8 cellular contexts compared by ENCODE assay signal in the genomic region with DNA sequence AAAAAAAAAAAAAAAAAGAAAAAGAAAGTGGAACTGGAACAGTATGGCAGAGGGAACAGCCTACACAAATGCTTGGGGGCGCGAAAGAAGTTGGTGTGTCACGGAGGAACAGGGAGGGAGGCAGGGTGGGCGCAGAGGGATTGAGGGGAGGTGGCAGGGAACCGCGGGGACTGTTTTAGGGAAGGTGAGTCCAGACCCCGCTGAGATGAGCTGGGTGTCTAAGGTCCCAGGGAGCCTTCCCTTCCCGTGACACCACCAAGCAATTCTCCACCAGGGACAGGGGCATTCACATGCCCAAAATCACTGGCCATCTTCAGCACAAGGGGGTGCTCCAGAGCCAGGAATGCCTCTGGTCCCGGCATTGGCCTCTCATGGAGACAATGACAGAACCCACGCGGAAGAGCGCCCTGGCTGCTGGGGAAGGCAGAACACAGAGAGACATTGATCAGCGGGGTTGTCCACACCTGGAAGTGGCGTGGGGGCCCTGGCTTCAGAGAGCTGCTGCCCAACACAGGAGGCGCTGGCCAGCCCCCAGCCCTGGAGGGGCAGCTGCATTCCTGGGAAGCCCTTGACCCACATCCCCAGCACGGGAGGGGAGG. TPM values are rescaled to one million over a fixed set of nuclear protein-coding genes. Genes with fewer than 3 reads are reported as not detected.
DNase-seq lines count a peak whose midpoint lies in the region; ATAC-seq and TF ChIP-seq lines count a peak whose summit lies in the region.

No MANE protein-coding gene starts in this region.

- no peaks in the 10 kb centered on the region; a peak in 1 of 22 replicates for H3K9me3 ChIP-seq in BLaER1 treated with 17β-estradiol and CSF1 and Interleukin-3, amounts not matched to agents 10 nM and 100 nM (replicated peaks in 1 of 11)
- H3K9me3 ChIP-seq in left ventricle myocardium inferior (replicated peaks) = no peaks in the 10 kb centered on the region

- ATAC-seq in HG02623 (IDR thresholded peaks at IDR 0.05; ENCODE audit: unreplicated experiment) = no peak
- ATAC-seq in GM21576 (IDR thresholded peaks at IDR 0.05; ENCODE audit: unreplicated experiment) = no peak

- H3K36me3 ChIP-seq in BLaER1 treated with 17β-estradiol and CSF1 and Interleukin-3, amounts not matched to agents 10 nM and 100 nM = peaks cover 45 to 62% (median 56%) of the 10 kb centered on the region in 11 experiments
- peaks cover 26% of the 10 kb centered on the region for H3K36me3 ChIP-seq in left ventricle myocardium inferior

- H3K9ac ChIP-seq in BLaER1 treated with 17β-estradiol and CSF1 and Interleukin-3, amounts not matched to agents 10 nM and 100 nM = peak overlapping the region in 4 of 11 experiments; percentile 22 to 46 (median 32); a peak in 3 of 22 replicates

- in situ Hi-C loops in GM13976 (cut with MboI; ENCODE audit: low sequenced_read_pairs, unreplicated experiment) = no loop called here

- H3K4me1 ChIP-seq in BLaER1 treated with 17β-estradiol and CSF1 and Interleukin-3, amounts not matched to agents 10 nM and 100 nM = peaks cover 45 to 84% (median 77%) of the 10 kb centered on the region in 10 experiments
- peaks cover 61% of the 10 kb centered on the region for H3K4me1 ChIP-seq in left ventricle myocardium inferior

- peak overlapping the region in 5 of 11 experiments; percentile 18 to 100 (median 26); a peak in 6 of 22 replicates for H3K27ac ChIP-seq in BLaER1 treated with 17β-estradiol and CSF1 and Interleukin-3, amounts not matched to agents 10 nM and 100 nM
- H3K27ac ChIP-seq in left ventricle myocardium inferior (replicated peaks) = peak overlapping the region; percentile 56

- peak; percentile 49 for TF ChIP-seq CTCF in GM13976 (IDR thresholded peaks at IDR 0.05; ENCODE audit: borderline replicate concordance, control extremely low read depth, extremely low read depth, insufficient read depth, missing control alignments)
- TF ChIP-seq CTCF in left ventricle myocardium inferior (IDR thresholded peaks at IDR 0.05; ENCODE audit: borderline replicate concordance) = peak; percentile 66

- peak overlapping the region; percentile 27 to 100 (median 72) for H3K4me2 ChIP-seq in BLaER1 treated with 17β-estradiol and CSF1 and Interleukin-3, amounts not matched to agents 10 nM and 100 nM

- no peaks in the 10 kb centered on the region for H3K27me3 ChIP-seq in BLaER1 treated with 17β-estradiol and CSF1 and Interleukin-3, amounts not matched to agents 10 nM and 100 nM
- H3K27me3 ChIP-seq in left ventricle myocardium inferior (ENCODE audit: low read depth) = no peaks in the 10 kb centered on the region

- DNase-seq in GM13976 (ENCODE audit: low spot score) (peak; percentile 68), NOMO-1 treated with DMSO at 0.1 percent for 48 hours (lab: John Stamatoyannopoulos, UW; ENCODE audit: unreplicated experiment) (peak; percentile 70), amygdala (lab: John Stamatoyannopoulos, UW) (peak in 48 of 56 donors; percentile 13 to 84 (median 54)), left ventricle myocardium inferior (peak; percentile 64), retina (peak; percentile 83)

- intact Hi-C loops in left ventricle myocardium inferior (cut with micrococcal nuclease) = no loop called here

- no peak overlapping the region for H3K4me3 ChIP-seq in BLaER1 treated with 17β-estradiol and CSF1 and Interleukin-3, amounts not matched to agents 10 nM and 100 nM
- peak overlapping the region; percentile 32 for H3K4me3 ChIP-seq in left ventricle myocardium inferior

- H4K20me1 ChIP-seq in BLaER1 treated with 17β-estradiol and CSF1 and Interleukin-3, amounts not matched to agents 10 nM and 100 nM = peaks cover 65 to 100% (median 83%) of the 10 kb centered on the region in 11 experiments

RNA-seq across cellular contexts. Expression of a gene that starts 6.9 kb away (rescaled TPM):
- 0.77 TPM for total RNA-seq in left ventricle myocardium inferior

RNA-seq across cellular contexts. Expression of a gene that starts 18.8 kb away (rescaled TPM):
- total RNA-seq in left ventricle myocardium inferior = 0.36 TPM

RNA-seq across cellular contexts. Expression of a gene that starts 25.9 kb away (rescaled TPM):
- total RNA-seq in left ventricle myocardium inferior = 1.1 TPM

RNA-seq across cellular contexts. Expression of a gene that starts 32.9 kb away (rescaled TPM):
- not detected for total RNA-seq in left ventricle myocardium inferior

RNA-seq across cellular contexts. Expression of a gene that starts 38.4 kb away (rescaled TPM):
- 28.7 TPM for total RNA-seq in left ventricle myocardium inferior
